22 cellular contexts compared by ENCODE assay signal in the genomic region with DNA sequence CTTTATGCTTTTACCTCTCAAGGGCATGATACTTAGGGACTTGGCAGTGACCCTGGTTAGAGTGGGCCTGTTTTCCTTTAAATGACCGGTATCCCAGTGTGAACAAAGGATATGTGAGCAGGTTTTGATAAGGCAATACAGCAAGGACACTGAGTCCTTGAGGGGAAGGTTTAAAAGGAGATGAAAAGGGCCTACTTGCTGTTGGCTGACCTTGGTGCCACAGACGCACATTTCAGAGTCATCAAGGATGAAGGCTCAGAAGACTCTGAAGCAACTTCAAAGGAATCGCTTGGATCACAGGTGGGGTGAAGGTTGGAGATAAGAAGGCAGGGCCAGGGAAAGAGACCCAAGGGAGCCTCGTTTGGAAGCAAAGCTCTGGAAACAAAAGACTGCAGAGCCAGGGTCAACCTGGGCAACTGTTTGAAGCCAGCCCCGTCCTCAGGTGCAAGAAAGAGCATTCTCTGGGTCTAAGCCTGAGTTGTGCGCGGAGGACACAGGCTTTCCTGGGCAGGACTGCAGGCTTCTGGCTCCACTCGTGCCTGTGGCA. TPM values are rescaled to one million over a fixed set of nuclear protein-coding genes. Genes with fewer than 3 reads are reported as not detected.
"Had no signal": no experiment of that assay in that cellular context is flagged by ENCODE, and none has a peak within 500 bp of the region (broad histone marks: within the 10 kb centered on the region; RNA-seq: fewer than 3 reads in every experiment).

No MANE protein-coding gene starts in this region.

- H3K4me1 ChIP-seq: SJSA1 had no signal

- H3K9ac ChIP-seq: KMS-11 had no signal

- H3K9me3 ChIP-seq: SJSA1 had no signal

- H3K27me3 ChIP-seq: SJSA1 had no signal

- DNase-seq: IMR-90, Kasumi-1, MM.1S, NCI-H1092 treated with DMSO at 0.1 percent for 48 hours, NCI-H1436, NCI-H187, NCI-H2029, NCI-H2081 treated with DMSO at 0.1 percent for 48 hours, NCI-H2171, NCI-H226, NCI-H446, NCI-H510A, NCI-H524 treated with DMSO at 0.1 percent for 48 hours, NCI-H69, NCI-H774, Right ventricle myocardium superior, RPMI8226, SIG-M5 had no signal

- H3K4me2 ChIP-seq: KMS-11 had no signal

- H3K36me3 ChIP-seq: SJSA1 had no signal

- H3K27ac ChIP-seq: KMS-11, SJSA1, SK-N-MC had no signal

- FAIRE-seq: RCC 7860 had no signal

- H3K4me3 ChIP-seq: SJSA1, SK-N-MC had no signal

RNA-seq across cellular contexts. Expression of gene PNPLA1, which starts 30.1 kb away (rescaled TPM):
- total RNA-seq: IMR-90, Right ventricle myocardium superior, SJSA1 had no signal
- polyA plus RNA-seq: IMR-90 had no signal
